ENCODE assay signal across 13 cellular contexts in genomic region chr13:46565808-46566750, GRCh38. TPM values are rescaled to one million over a fixed set of nuclear protein-coding genes. Genes with fewer than 3 reads are reported as not detected.
DNase-seq lines count a peak whose midpoint lies in the region; ATAC-seq and TF ChIP-seq lines count a peak whose summit lies in the region.
"Had no signal": no experiment of that assay in that cellular context is flagged by ENCODE, and none has a peak within 500 bp of the region (broad histone marks: within the 10 kb centered on the region; RNA-seq: fewer than 3 reads in every experiment).

No MANE protein-coding gene starts in this region.

- H3K27me3 ChIP-seq in lung (ENCODE audit: control insufficient read depth, insufficient read depth) = no peaks in the 10 kb centered on the region

- WGBS in lung, 2 donors = 47 to 52% methylated on average over 7 of the region's 7 CpGs

- H3K9me3 ChIP-seq in lung (ENCODE audit: control insufficient read depth in 2 of 2, insufficient read depth in 1 of 2, low read length in 1 of 2) = no peaks in the 10 kb centered on the region

- DNase-seq in lung (ENCODE audit: low spot score) (no peak), immature natural killer cell (no peak)
- DNase-seq in activated CD8-positive, alpha-beta memory T cell treated with anti-CD3 and anti-CD28 coated beads, Interleukin-2, amount 50 U/mL, for 4 hours = no peak
- DNase-seq: COR-L47, NCI-H1417, retina had no signal

- H3K27me3 Mint-ChIP-seq in immature natural killer cell (ENCODE audit: low read depth in 3 of 3) = peaks cover 0 to 2% (median 0%) of the 10 kb centered on the region in 3 donors
- H3K27me3 Mint-ChIP-seq: activated T-helper 17 cell treated with anti-CD3 and anti-CD28 coated beads, Interleukin-2, amount 50 U/mL, for 72 hours; central memory CD8-positive, alpha-beta T cell had no signal

- H3K4me3 ChIP-seq in lung = no peak overlapping the region

- H3K27ac ChIP-seq in lung (ENCODE audit: low read depth in 1 of 2, low read length in 1 of 2) = no peak overlapping the region

- TF ChIP-seq CTCF in lung (IDR thresholded peaks at IDR 0.05; ENCODE audit: control extremely low read depth, extremely low read depth) = no peak

- no peaks in the 10 kb centered on the region for H3K36me3 Mint-ChIP-seq in immature natural killer cell

- no peaks in the 10 kb centered on the region for H3K9me3 Mint-ChIP-seq in immature natural killer cell
- H3K9me3 Mint-ChIP-seq: activated T-helper 17 cell treated with anti-CD3 and anti-CD28 coated beads, Interleukin-2, amount 50 U/mL, for 72 hours; central memory CD8-positive, alpha-beta T cell had no signal

- no peak overlapping the region for H3K4me3 Mint-ChIP-seq in immature natural killer cell
- H3K4me3 Mint-ChIP-seq: activated T-helper 17 cell treated with anti-CD3 and anti-CD28 coated beads, Interleukin-2, amount 50 U/mL, for 72 hours; central memory CD8-positive, alpha-beta T cell had no signal

- peak overlapping the region in 2 of 6 donors; percentile 8 to 9 for H3K27ac Mint-ChIP-seq in immature natural killer cell
- H3K27ac Mint-ChIP-seq: activated T-helper 17 cell treated with anti-CD3 and anti-CD28 coated beads, Interleukin-2, amount 50 U/mL, for 72 hours had no signal

- peaks cover 10 to 17% of the 10 kb centered on the region in 2 donors for H3K4me1 ChIP-seq in lung (ENCODE audit: control insufficient read depth in 2 of 2, insufficient read depth in 2 of 2, low read length in 2 of 2)

- peak; percentile 76 for ATAC-seq in GM18508 (IDR thresholded peaks at IDR 0.05; ENCODE audit: insufficient read depth, unreplicated experiment)
- ATAC-seq in GM21390 (IDR thresholded peaks at IDR 0.05; ENCODE audit: unreplicated experiment) = peak; percentile 84
- ATAC-seq in HG03175 (IDR thresholded peaks at IDR 0.05; ENCODE audit: unreplicated experiment) = peak; percentile 66
- peak; percentile 11 for ATAC-seq in lung (ENCODE audit: insufficient read depth, low FRiP score)
- no peak for ATAC-seq in esophagus mucosa
- ATAC-seq in HG03097 (IDR thresholded peaks at IDR 0.05; ENCODE audit: low FRiP score, unreplicated experiment) = no peak
- ATAC-seq: activated T-helper 17 cell treated with anti-CD3 and anti-CD28 coated beads, Interleukin-2, amount 50 U/mL, for 72 hours had no signal

- no peaks in the 10 kb centered on the region for H3K36me3 ChIP-seq in lung (ENCODE audit: control insufficient read depth in 2 of 2, insufficient read depth in 2 of 2, low read length in 2 of 2)

- H3K4me1 Mint-ChIP-seq in immature natural killer cell = peaks cover 20 to 65% of the 10 kb centered on the region in 2 donors

RNA-seq across cellular contexts. Expression of gene LRCH1, which starts 13.1 kb away (rescaled TPM):
- total RNA-seq in lung (10 to 100 TPM; 18.0 to 35.4 TPM), esophagus mucosa (7.0 TPM)
- polyA plus RNA-seq in lung (1 to 10 TPM; 3.6 to 8.4 TPM), immature natural killer cell (1 to 10 TPM; 3.0 to 6.6 (median 5.5) TPM)

Comparison
In these comparisons a context has a peak if more than half of its experiments do, and no peak if none do; other contexts are left out.
1. ATAC-seq: peak in GM18508 (single experiment), GM21390 (single experiment), HG03175 (single experiment) and lung (single experiment); none in esophagus mucosa (single experiment) and HG03097 (single experiment).